Comparison of ENCODE assay signal across 37 cellular contexts in the genomic region with DNA sequence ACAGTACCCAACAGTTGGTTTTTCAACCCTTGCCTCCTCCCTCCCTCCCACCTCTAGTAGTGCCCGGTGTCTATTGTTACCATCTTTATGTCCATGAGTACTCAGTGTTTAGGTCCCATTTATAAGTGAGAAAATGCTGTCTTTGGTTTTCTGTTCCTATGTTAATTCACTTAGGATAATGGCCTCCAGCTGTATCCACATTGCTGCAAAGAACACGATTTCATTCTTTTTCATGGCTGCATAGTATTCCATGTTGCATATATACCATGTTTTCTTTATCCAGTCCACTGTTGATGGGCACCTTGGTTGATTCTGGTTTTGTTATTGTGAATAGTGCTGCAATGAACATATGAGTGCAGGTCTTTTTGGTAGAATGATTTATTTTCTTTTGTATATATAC.
DNase-seq lines count a peak whose midpoint lies in the region; ATAC-seq, FAIRE-seq and TF ChIP-seq lines count a peak whose summit lies in the region.
"Had no signal": no experiment of that assay in that cellular context is flagged by ENCODE, and none has a peak within 500 bp of the region (broad histone marks: within the 10 kb centered on the region; RNA-seq: fewer than 3 reads in every experiment).

No MANE protein-coding gene starts in this region.

- 0% methylated on average over 2 of the region's 2 CpGs for WGBS in K562 (ENCODE audit: insufficient coverage, low coverage, missing lambda C conversion rate)
- 90% methylated on average over 2 of the region's 2 CpGs; no CpG with 5 or more reads in 1 of the 2 experiments for WGBS in H1 (ENCODE audit: extremely low coverage in 1 of 2, insufficient coverage in 1 of 2, insufficient read length in 1 of 2, insufficient replicate concordance in 2 of 2, low coverage in 1 of 2, low lambda C conversion rate in 2 of 2, missing lambda C conversion rate in 1 of 2), 2 experiments

- no peak for ATAC-seq in WTC11
- ATAC-seq in K562: no peak
- ATAC-seq in GM18861 (IDR thresholded peaks at IDR 0.05; ENCODE audit: unreplicated experiment): no peak
- ATAC-seq: A549; CD8-positive, alpha-beta T cell had no signal

- H3K4ac ChIP-seq in H1 (replicated peaks; ENCODE audit: insufficient read length, low read depth, low read length): no peak overlapping the region

- TF ChIP-seq EP300 in K562 (IDR thresholded peaks at IDR 0.05; ENCODE audit: low read length) (no peak), H1 (IDR thresholded peaks at IDR 0.05; ENCODE audit: borderline replicate concordance in 1 of 2, low read depth in 2 of 2, low read length in 2 of 2) (no peak)

- CTCF ChIA-PET in HEK293 (lab: Yijun Ruan, JAX) (no interaction called here), WTC11 (lab: Charles Lee) (no interaction called here), K562 (lab: Yijun Ruan, JAX; ENCODE audit: low intra/inter-chr PET ratio) (no interaction called here), H1 (lab: Charles Lee; ENCODE audit: partially characterized antibody) (no interaction called here)

- no peaks in the 10 kb centered on the region for H4K20me1 ChIP-seq in K562 (replicated peaks; ENCODE audit: control insufficient read depth, insufficient read depth, low read length)
- H4K20me1 ChIP-seq in H1 (replicated peaks in 1 of 2; ENCODE audit: control insufficient read depth in 1 of 2, insufficient read depth in 2 of 2, low read length in 2 of 2): no peaks in the 10 kb centered on the region
- H4K20me1 ChIP-seq: BLaER1; BLaER1 treated with 17β-estradiol and CSF1 and Interleukin-3, amounts not matched to agents 10 nM and 100 nM had no signal

- H3K4me3 ChIP-seq in HEK293 (ENCODE audit: low read depth, low read length) (no peak overlapping the region), K562 (no peak overlapping the region), H1 (ENCODE audit: extremely low read depth in 1 of 4, insufficient read depth in 2 of 4, low read depth in 3 of 4, low read length in 4 of 4) (no peak overlapping the region)
- H3K4me3 ChIP-seq: A549; BLaER1; BLaER1 treated with 17β-estradiol and CSF1 and Interleukin-3, amounts not matched to agents 10 nM and 100 nM had no signal

- H2AK5ac ChIP-seq in H1 (ENCODE audit: low read depth, low read length): no peak overlapping the region

- DNase-seq in WTC11 (ENCODE audit: low spot score) (no peak), K562 (ENCODE audit: extremely low read depth in 1 of 4, low spot score in 3 of 4) (no peak), H1 (ENCODE audit: low read depth in 1 of 2, low spot score in 2 of 2) (no peak), cortex of kidney (lab: John Stamatoyannopoulos, UW) (no peak), ecto neural progenitor cell (ENCODE audit: low spot score) (no peak)
- no peak for DNase-seq in activated effector memory CD4-positive, alpha-beta T cell treated with anti-CD3 and anti-CD28 coated beads, Interleukin-2, amount 50 U/mL, for 16 hours
- DNase-seq: 8988T; ACHN; AML-193; BE2C; C1 segment of cervical spinal cord; Caco-2; Calu3; CD4-positive, alpha-beta memory T cell; CD4-positive, alpha-beta T cell; CD4-positive, CD25-positive, alpha-beta regulatory T cell; CD8-positive, alpha-beta memory T cell; CD8-positive, alpha-beta T cell; COR-L47; DMS 273 treated with DMSO at 0.1 percent for 48 hours; DMS153; DMS53; DMS79; DMS79 treated with DMSO at 0.1 percent for 48 hours; DND-41; EL had no signal

- no peak for FAIRE-seq in K562 (lab: Jason Lieb, UNC)
- no peak for FAIRE-seq in H1 (lab: Jason Lieb, UNC)
- FAIRE-seq: A204.1, A549, D721Med had no signal

- H4K5ac ChIP-seq in H1 (ENCODE audit: insufficient read length, low read depth, low read length): no peak overlapping the region

- H3K36me3 ChIP-seq in HEK293 (ENCODE audit: control insufficient read depth in 2 of 2, insufficient read depth in 1 of 2, low read length in 2 of 2) (no peaks in the 10 kb centered on the region), K562 (ENCODE audit: control insufficient read depth, insufficient read depth, low read length) (no peaks in the 10 kb centered on the region), H1 (ENCODE audit: control insufficient read depth in 2 of 4, insufficient read depth in 4 of 4, low read length in 3 of 4) (no peaks in the 10 kb centered on the region)
- H3K36me3 ChIP-seq: BE2C; BLaER1; BLaER1 treated with 17β-estradiol and CSF1 and Interleukin-3, amounts not matched to agents 10 nM and 100 nM had no signal

- H2AFZ ChIP-seq in K562 (ENCODE audit: low read depth, low read length) (no peak overlapping the region), H1 (ENCODE audit: low read length) (no peak overlapping the region)

- H3K27me3 ChIP-seq in K562 (ENCODE audit: control insufficient read depth in 2 of 2, insufficient read depth in 2 of 2, low read length in 2 of 2) (no peaks in the 10 kb centered on the region), H1 (replicated peaks in 1 of 4; ENCODE audit: control insufficient read depth in 3 of 4, extremely low read depth in 1 of 4, insufficient read depth in 3 of 4, low read length in 3 of 4) (no peaks in the 10 kb centered on the region)
- H3K27me3 ChIP-seq: BE2C; BLaER1; BLaER1 treated with 17β-estradiol and CSF1 and Interleukin-3, amounts not matched to agents 10 nM and 100 nM had no signal

- TF ChIP-seq POLR2A in K562 (conservative IDR thresholded peaks at IDR 0.05) (no peak), H1 (IDR thresholded peaks at IDR 0.05; ENCODE audit: control extremely low read depth in 1 of 2, low read depth in 2 of 2, low read length in 2 of 2) (no peak)

- no peaks in the 10 kb centered on the region for H3K9me1 ChIP-seq in K562 (ENCODE audit: control insufficient read depth, insufficient read depth, low read length)

- TF ChIP-seq CTCF in HEK293 (tag by site-specific recombination; IDR thresholded peaks at IDR 0.05) (no peak), WTC11 (IDR thresholded peaks at IDR 0.05) (no peak), K562 (IDR thresholded peaks at IDR 0.05 in 2 of 3, conservative IDR thresholded peaks at IDR 0.05 in 1 of 3; ENCODE audit: insufficient read depth in 2 of 3, low read depth in 1 of 3, low read length in 3 of 3) (no peak), H1 (IDR thresholded peaks at IDR 0.05; ENCODE audit: control extremely low read depth in 1 of 3, insufficient read depth in 1 of 3, low read depth in 1 of 3, low read length in 3 of 3) (no peak)

- H3K27ac Mint-ChIP-seq in WTC11: no peak overlapping the region
- H3K27ac Mint-ChIP-seq: B cell; CD14-positive monocyte; CD4-positive, alpha-beta memory T cell; CD4-positive, alpha-beta T cell; CD4-positive, CD25-positive, alpha-beta regulatory T cell; CD8-positive, alpha-beta memory T cell; CD8-positive, alpha-beta T cell had no signal

- H3K23ac ChIP-seq in H1 (ENCODE audit: insufficient read length): no peak overlapping the region

- no peaks in the 10 kb centered on the region for H3K79me1 ChIP-seq in H1 (ENCODE audit: low read depth, low read length)

- no peaks in the 10 kb centered on the region for H3K36me3 Mint-ChIP-seq in WTC11
- H3K36me3 Mint-ChIP-seq: CD14-positive monocyte; CD4-positive, alpha-beta memory T cell; CD4-positive, CD25-positive, alpha-beta regulatory T cell; CD8-positive, alpha-beta memory T cell; CD8-positive, alpha-beta T cell had no signal

- H3K4me3 Mint-ChIP-seq in WTC11: no peak overlapping the region
- H3K4me3 Mint-ChIP-seq: B cell; CD14-positive monocyte; CD4-positive, alpha-beta memory T cell; CD4-positive, alpha-beta T cell; CD4-positive, CD25-positive, alpha-beta regulatory T cell; CD8-positive, alpha-beta memory T cell; CD8-positive, alpha-beta T cell had no signal

- H3K4me1 ChIP-seq in HEK293 (ENCODE audit: control insufficient read depth, insufficient read depth, low read length): no peaks in the 10 kb centered on the region
- H3K4me1 ChIP-seq in K562 (replicated peaks in 1 of 2; ENCODE audit: control insufficient read depth in 2 of 2, insufficient read depth in 2 of 2, low read length in 2 of 2): no peaks in the 10 kb centered on the region
- no peaks in the 10 kb centered on the region for H3K4me1 ChIP-seq in H1 (replicated peaks in 1 of 4; ENCODE audit: control insufficient read depth in 3 of 4, insufficient read depth in 4 of 4, low read length in 3 of 4)
- H3K4me1 ChIP-seq: BE2C; BLaER1; BLaER1 treated with 17β-estradiol and CSF1 and Interleukin-3, amounts not matched to agents 10 nM and 100 nM had no signal

- H3K9me3 ChIP-seq in HEK293 (ENCODE audit: control insufficient read depth, insufficient read depth, low read depth, low read length): no peaks in the 10 kb centered on the region
- no peaks in the 10 kb centered on the region for H3K9me3 ChIP-seq in K562 (replicated peaks; ENCODE audit: control insufficient read depth, insufficient read depth, low read depth, low read length)
- H3K9me3 ChIP-seq in H1 (ENCODE audit: insufficient read depth in 2 of 2, low read depth in 1 of 2, low read length in 1 of 2): no peaks in the 10 kb centered on the region
- H3K9me3 ChIP-seq: BE2C, BLaER1 had no signal

- H2BK15ac ChIP-seq in H1 (ENCODE audit: low read length): no peak overlapping the region

- no peak overlapping the region for H2BK5ac ChIP-seq in H1 (ENCODE audit: low read depth, low read length)

- no TSS peak for BruUV-seq in K562 (replicated peaks; lab: Mats Ljungman, UMichigan)

- no peak overlapping the region for H3K18ac ChIP-seq in H1 (ENCODE audit: extremely low read depth, low read length)

- no peak for TF ChIP-seq RAD21 in K562 (CRISPR knock-in tag; conservative IDR thresholded peaks at IDR 0.05 in 1 of 2, IDR thresholded peaks at IDR 0.05 in 1 of 2)
- no peak for TF ChIP-seq RAD21 in H1 (IDR thresholded peaks at IDR 0.05 in 1 of 2, conservative IDR thresholded peaks at IDR 0.05 in 1 of 2; ENCODE audit: low read depth in 2 of 2, low read length in 2 of 2)

- intact Hi-C loops in K562 (cut with micrococcal nuclease): no loop called here

- POLR2A ChIA-PET in HEK293 (lab: Yijun Ruan, JAX) (no interaction called here), WTC11 (lab: Charles Lee) (no interaction called here), K562 (lab: Yijun Ruan, JAX) (no interaction called here), H1 (lab: Charles Lee; ENCODE audit: partially characterized antibody) (no interaction called here)

- no peaks in the 10 kb centered on the region for H3K27me3 Mint-ChIP-seq in WTC11 (ENCODE audit: low read depth)
- H3K27me3 Mint-ChIP-seq: CD4-positive, CD25-positive, alpha-beta regulatory T cell had no signal

- no peak overlapping the region for H2BK20ac ChIP-seq in H1 (ENCODE audit: low read length)

- no peak overlapping the region for H3K14ac ChIP-seq in H1 (ENCODE audit: insufficient read length)

- in situ Hi-C loops in K562 (cut with MboI): no loop called here

- no peaks in the 10 kb centered on the region for H3K79me2 ChIP-seq in K562 (ENCODE audit: control insufficient read depth, insufficient read depth, low read length)
- H3K79me2 ChIP-seq in H1 (ENCODE audit: control insufficient read depth in 1 of 2, insufficient read depth in 2 of 2, low read length in 2 of 2): no peaks in the 10 kb centered on the region

- no peak overlapping the region for H2BK120ac ChIP-seq in H1 (replicated peaks; ENCODE audit: low read depth, low read length)

- no peak overlapping the region for H4K8ac ChIP-seq in H1 (ENCODE audit: extremely low read depth, insufficient read depth, low read length)

- no peak overlapping the region for H2BK12ac ChIP-seq in H1 (ENCODE audit: low read depth, low read length)

- peaks cover 15% of the 10 kb centered on the region for H3K9me3 Mint-ChIP-seq in WTC11

- no peak overlapping the region for H4K91ac ChIP-seq in H1 (replicated peaks; ENCODE audit: insufficient read length, low read length)

- peaks cover 7% of the 10 kb centered on the region for H3K4me1 Mint-ChIP-seq in WTC11
- H3K4me1 Mint-ChIP-seq: B cell; CD14-positive monocyte; CD4-positive, alpha-beta memory T cell; CD4-positive, CD25-positive, alpha-beta regulatory T cell; CD8-positive, alpha-beta memory T cell had no signal

- H3K23me2 ChIP-seq in H1 (ENCODE audit: low read depth, low read length): no peaks in the 10 kb centered on the region

- no peak overlapping the region for H3K56ac ChIP-seq in H1 (replicated peaks; ENCODE audit: insufficient read length, low read depth, low read length)

- H3K4me2 ChIP-seq in K562 (ENCODE audit: insufficient read depth, low read length): no peak overlapping the region
- no peak overlapping the region for H3K4me2 ChIP-seq in H1 (ENCODE audit: insufficient read depth in 1 of 2, low read depth in 2 of 2, low read length in 2 of 2)
- H3K4me2 ChIP-seq: A549; BLaER1; BLaER1 treated with 17β-estradiol and CSF1 and Interleukin-3, amounts not matched to agents 10 nM and 100 nM had no signal

- H3K27ac ChIP-seq in HEK293 (ENCODE audit: extremely low read depth, low read depth, low read length) (no peak overlapping the region), K562 (ENCODE audit: extremely low read depth, low read depth, low read length) (no peak overlapping the region), H1 (ENCODE audit: low read depth, low read length) (no peak overlapping the region)
- H3K27ac ChIP-seq: 22Rv1; A549; BLaER1; BLaER1 treated with 17β-estradiol and CSF1 and Interleukin-3, amounts not matched to agents 10 nM and 100 nM; C4-2B had no signal

- no peak overlapping the region for H3K9ac ChIP-seq in K562 (ENCODE audit: insufficient read depth in 1 of 2, low read depth in 2 of 2, low read length in 2 of 2)
- H3K9ac ChIP-seq in H1 (replicated peaks in 1 of 4; ENCODE audit: extremely low read depth in 1 of 4, low read depth in 3 of 4, low read length in 3 of 4): no peak overlapping the region
- H3K9ac ChIP-seq: BLaER1; BLaER1 treated with 17β-estradiol and CSF1 and Interleukin-3, amounts not matched to agents 10 nM and 100 nM had no signal
